In genomic region chr3:12058408-12058807, GRCh38 we compare ENCODE assay signal across 37 cellular contexts. TPM values are rescaled to one million over a fixed set of nuclear protein-coding genes. Genes with fewer than 3 reads are reported as not detected.
"Had no signal": no experiment of that assay in that cellular context is flagged by ENCODE, and none has a peak within 500 bp of the region (broad histone marks: within the 10 kb centered on the region; RNA-seq: fewer than 3 reads in every experiment).

No MANE protein-coding gene starts in this region.

- H3K4me3 ChIP-seq: MG63 had no signal

- H3K36me3 ChIP-seq: MG63 had no signal

- DNase-seq: Karpas-422, Kasumi-1, MG63, MM.1S, MV-4-11, NCI-H1048, NCI-H1092, NCI-H1092 treated with DMSO at 0.1 percent for 48 hours, NCI-H1105, NCI-H1105 treated with DMSO at 0.1 percent for 48 hours, NCI-H1417 treated with DMSO at 0.1 percent for 48 hours, NCI-H1436, NCI-H1436 treated with DMSO at 0.1 percent for 48 hours, NCI-H146, NCI-H1694, NCI-H1694 treated with DMSO at 0.1 percent for 48 hours, NCI-H187, NCI-H187 treated with DMSO at 0.1 percent for 48 hours, NCI-H1930, NCI-H2029, NCI-H2029 treated with DMSO at 0.1 percent for 48 hours, NCI-H2081, NCI-H2081 treated with DMSO at 0.1 percent for 48 hours, NCI-H2107, NCI-H2171, NCI-H2171 treated with DMSO at 0.1 percent for 48 hours, NCI-H2227 treated with DMSO at 0.1 percent for 48 hours, NCI-H226, NCI-H345, NCI-H446, NCI-H446 treated with DMSO at 0.1 percent for 48 hours, NCI-H510A, NCI-H510A treated with DMSO at 0.1 percent for 48 hours had no signal

- H3K9me3 ChIP-seq: MG63 had no signal

RNA-seq across cellular contexts. Expression of gene SYN2, which starts 54.2 kb away (rescaled TPM):
- total RNA-seq: LHCN-M2, M059J, MCF 10A, NCI-H460 had no signal
